In the genomic region with DNA sequence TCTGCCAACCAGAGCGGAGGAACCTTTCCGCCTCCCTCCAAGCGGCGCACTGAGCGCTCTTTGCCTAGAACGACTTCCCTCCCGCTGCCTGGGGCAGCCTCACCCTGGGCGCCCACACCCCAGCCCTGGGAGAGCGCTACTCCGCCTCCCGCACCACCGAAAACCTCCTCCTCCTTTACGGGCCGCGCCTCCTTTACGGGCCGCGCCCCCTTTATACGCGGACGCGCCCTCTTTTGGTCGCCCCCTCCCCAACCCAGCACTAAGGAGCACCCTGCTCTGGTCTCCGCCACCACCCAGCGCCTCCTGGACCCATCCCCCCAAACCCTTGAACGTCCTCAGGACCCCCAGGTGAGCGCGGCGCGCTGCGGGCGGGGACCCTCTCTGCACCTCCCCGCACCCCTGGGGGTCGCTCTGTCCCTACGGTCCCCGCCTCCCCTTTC, we compare ENCODE assay signal across 7 cellular contexts. TPM values are rescaled to one million over a fixed set of nuclear protein-coding genes. Genes with fewer than 3 reads are reported as not detected.
DNase-seq lines count a peak whose midpoint lies in the region; ATAC-seq lines count a peak whose summit lies in the region.

No MANE protein-coding gene starts in this region.

- H3K27ac ChIP-seq in esophagus (ENCODE audit: low read depth in 2 of 2, low read length in 1 of 2) = no peak overlapping the region

- H3K4me1 ChIP-seq in esophagus (ENCODE audit: control insufficient read depth in 2 of 2, insufficient read depth in 2 of 2, low read length in 1 of 2) = peaks cover 4 to 16% of the 10 kb centered on the region in 2 donors

- ATAC-seq in HG03097 (IDR thresholded peaks at IDR 0.05; ENCODE audit: low FRiP score, unreplicated experiment) (no peak), GM18867 (IDR thresholded peaks at IDR 0.05; ENCODE audit: unreplicated experiment) (no peak)

- intact Hi-C loops in posterior cingulate gyrus (cut with DNase I) = no loop called here

- peak overlapping the region; percentile 53 for H3K4me3 ChIP-seq in Jurkat, Clone E6-1 (ENCODE audit: low read length)
- peak overlapping the region; percentile 53 to 70 for H3K4me3 ChIP-seq in esophagus (ENCODE audit: low read depth in 1 of 2, low read length in 2 of 2)

- H3K9me3 ChIP-seq in esophagus (ENCODE audit: control insufficient read depth in 2 of 2, insufficient read depth in 1 of 2, low read depth in 1 of 2, low read length in 1 of 2) = peaks cover 0 to 3% of the 10 kb centered on the region in 2 donors

- WGBS in esophagus, 2 donors = 1% methylated on average over 28 to 36 of the region's 36 CpGs

- DNase-seq in Jurkat, Clone E6-1 (ENCODE audit: low read depth, low spot score) = peak; percentile 17
- DNase-seq in T-helper 22 cell (ENCODE audit: low read depth) (peak; percentile 7), posterior cingulate gyrus (peak in 7 of 10 donors; percentile 33 to 93 (median 50)), iPS-NIHi7 (ENCODE audit: extremely low spot score) (no peak)

- H3K27me3 ChIP-seq in esophagus (ENCODE audit: control insufficient read depth in 1 of 2, insufficient read depth in 2 of 2, low read length in 2 of 2) = no peaks in the 10 kb centered on the region

- H3K36me3 ChIP-seq in esophagus (ENCODE audit: control insufficient read depth in 2 of 2, insufficient read depth in 2 of 2, low read length in 1 of 2) = peaks cover 0 to 3% of the 10 kb centered on the region in 2 donors

RNA-seq across cellular contexts. Expression of a gene that starts 0.6 kb away (rescaled TPM):
- polyA plus RNA-seq in Jurkat, Clone E6-1 (2012; ENCODE audit: insufficient read depth, insufficient read length) = 38.1 TPM
- 10 to 100 TPM; 11.3 to 23.6 TPM for polyA plus RNA-seq in esophagus
